8 cellular contexts compared by ENCODE assay signal in the genomic region with DNA sequence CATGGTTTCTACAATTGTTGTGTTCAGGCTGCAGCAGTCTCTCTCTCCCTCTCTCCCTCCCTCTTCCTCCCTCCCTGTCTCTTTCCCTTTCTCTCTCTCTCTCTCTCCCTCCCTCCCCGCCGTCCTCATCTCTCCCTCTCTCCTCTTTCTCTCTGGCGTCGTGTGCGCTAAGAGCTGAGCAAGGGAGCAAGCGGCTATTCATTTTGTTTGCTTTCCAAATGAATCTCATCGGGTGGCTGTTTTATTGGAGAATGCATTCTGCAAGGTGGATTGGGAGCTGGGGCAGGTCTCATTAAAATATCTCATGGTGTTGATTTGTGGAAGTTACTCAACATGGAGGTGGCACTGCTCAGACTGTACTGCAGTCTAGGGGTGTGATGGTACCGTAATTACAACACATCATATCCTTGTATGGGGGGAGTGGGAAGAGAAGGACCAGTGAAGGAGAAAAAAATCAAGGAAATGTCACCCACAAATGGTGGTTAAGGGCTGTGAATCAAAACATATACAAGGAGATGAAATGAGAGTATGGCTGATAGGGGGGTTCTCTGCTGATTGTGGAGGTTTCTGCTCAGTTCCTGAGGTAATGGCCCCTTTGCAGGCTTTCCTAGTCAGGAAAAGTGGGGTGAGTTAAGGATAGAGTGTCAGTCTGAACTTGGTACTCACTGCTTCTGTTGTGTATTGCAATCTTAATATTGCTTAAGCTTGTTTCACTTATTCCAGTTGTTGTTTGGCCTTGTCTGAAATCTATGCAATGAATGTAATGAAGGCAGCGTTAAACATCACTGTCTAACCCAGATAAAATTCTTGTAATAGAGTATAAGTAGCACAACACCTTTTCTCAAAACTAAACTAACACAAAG. TPM values are rescaled to one million over a fixed set of nuclear protein-coding genes. Genes with fewer than 3 reads are reported as not detected.
DNase-seq lines count a peak whose midpoint lies in the region; ATAC-seq and TF ChIP-seq lines count a peak whose summit lies in the region.

No MANE protein-coding gene starts in this region.

- peak; percentile 10 to 32 for DNase-seq in NOMO-1 (lab: John Stamatoyannopoulos, UW; ENCODE audit: unreplicated experiment in 2 of 2)
- no peak for DNase-seq in NOMO-1 treated with dmso at 0.1 percent for 144 hours (lab: John Stamatoyannopoulos, UW; ENCODE audit: unreplicated experiment)
- no peak for DNase-seq in PC-9
- peak; percentile 66 for DNase-seq in endodermal cell
- no peak for DNase-seq in naive thymus-derived CD8-positive, alpha-beta T cell

- peaks cover 66% of the 10 kb centered on the region for H3K79me2 ChIP-seq in PC-9 (ENCODE audit: low read depth)

- no peaks in the 10 kb centered on the region for H3K9me3 Mint-ChIP-seq in endodermal cell
- no peaks in the 10 kb centered on the region for H3K9me3 Mint-ChIP-seq in naive thymus-derived CD8-positive, alpha-beta T cell

- H3K9me3 ChIP-seq in PC-9 (ENCODE audit: insufficient read depth, low read depth) (no peaks in the 10 kb centered on the region), endodermal cell (ENCODE audit: control insufficient read depth, low read length) (no peaks in the 10 kb centered on the region)

- peak overlapping the region; percentile 97 for H3K4me2 ChIP-seq in PC-9

- H3K27ac ChIP-seq in PC-9 (no peak overlapping the region), endodermal cell (ENCODE audit: low read depth, low read length) (no peak overlapping the region)

- 7 to 8% methylated on average over 3 to 8 of the region's 9 CpGs for WGBS in endodermal cell (ENCODE audit: insufficient coverage in 1 of 2, insufficient read length in 1 of 2), 2 experiments

- CTCF ChIA-PET in PC-9 (lab: Charles Lee), result interaction anchor here (0.7 to 2.6 kb wide), 2 partner anchors 11 to 50 kb away, joined by 3 to 10 read pairs; no protein-coding TSS in a partner anchor

- POLR2A ChIA-PET in PC-9 (lab: Charles Lee; ENCODE audit: unreplicated experiment), result interaction anchor here (0.6 to 0.8 kb wide), 2 partner anchors 8 to 24 kb away, joined by 3 to 5 read pairs; partner anchors contain the start of gene NR1D1
- POLR2A ChIA-PET in naive thymus-derived CD8-positive, alpha-beta T cell (lab: Charles Lee), result interaction anchor here (0.7 to 4.7 kb wide), 13 partner anchors 9 to 186 kb away, joined by 3 to 102 read pairs (median 5); partner anchors contain the start of genes CASC3, MED24 and NR1D1

- H3F3A ChIP-seq in PC-9 (ENCODE audit: insufficient read depth, low read depth), result peaks cover 7% of the 10 kb centered on the region

- H3K4me3 ChIP-seq in PC-9 (peak overlapping the region; percentile 90), endodermal cell (ENCODE audit: low read length) (peak overlapping the region; percentile 86)

- H3K36me3 Mint-ChIP-seq in endodermal cell (ENCODE audit: low read depth), result peaks cover 37% of the 10 kb centered on the region
- peaks cover 0 to 41% (median 6%) of the 10 kb centered on the region in 3 donors for H3K36me3 Mint-ChIP-seq in naive thymus-derived CD8-positive, alpha-beta T cell

- intact Hi-C loops in PC-9 (cut with micrococcal nuclease; ENCODE audit: unreplicated experiment), result no loop called here

- H3K4me1 ChIP-seq in PC-9 (replicated peaks; ENCODE audit: insufficient read depth) (peaks cover 26% of the 10 kb centered on the region), endodermal cell (ENCODE audit: control insufficient read depth, insufficient read depth, low read length) (no peaks in the 10 kb centered on the region)

- H3K27me3 ChIP-seq in PC-9 (ENCODE audit: insufficient read depth, low read depth) (no peaks in the 10 kb centered on the region), endodermal cell (ENCODE audit: control insufficient read depth, insufficient read depth, low read length, poor library complexity, severe bottlenecking) (peaks cover 12% of the 10 kb centered on the region)

- H3K4me1 Mint-ChIP-seq in endodermal cell, result peaks cover 7% of the 10 kb centered on the region
- peaks cover 20 to 49% (median 43%) of the 10 kb centered on the region in 4 donors for H3K4me1 Mint-ChIP-seq in naive thymus-derived CD8-positive, alpha-beta T cell

- no peak for TF ChIP-seq CTCF in PC-9 (conservative IDR thresholded peaks at IDR 0.05)
- TF ChIP-seq CTCF in endodermal cell (conservative IDR thresholded peaks at IDR 0.05), result no peak

- no peak overlapping the region for H3K27ac Mint-ChIP-seq in endodermal cell
- peak overlapping the region in 9 of 10 donors; percentile 80 to 97 (median 87) for H3K27ac Mint-ChIP-seq in naive thymus-derived CD8-positive, alpha-beta T cell

- H3K27me3 Mint-ChIP-seq in endodermal cell (ENCODE audit: insufficient read depth), result peaks cover 16% of the 10 kb centered on the region
- no peaks in the 10 kb centered on the region for H3K27me3 Mint-ChIP-seq in naive thymus-derived CD8-positive, alpha-beta T cell

- no peaks in the 10 kb centered on the region for H3K9me2 ChIP-seq in PC-9 (ENCODE audit: insufficient read depth)

- no peak for ATAC-seq in naive thymus-derived CD8-positive, alpha-beta T cell
- ATAC-seq in HG03095 (IDR thresholded peaks at IDR 0.05; ENCODE audit: unreplicated experiment) (no peak), GM21576 (IDR thresholded peaks at IDR 0.05; ENCODE audit: unreplicated experiment) (no peak), HG02759 (IDR thresholded peaks at IDR 0.05; ENCODE audit: unreplicated experiment) (no peak)

- H3K36me3 ChIP-seq in PC-9 (ENCODE audit: low read depth) (peaks cover 21% of the 10 kb centered on the region), endodermal cell (ENCODE audit: control insufficient read depth, insufficient read depth, low read length) (peaks cover 36% of the 10 kb centered on the region)

- H3K4me3 Mint-ChIP-seq in endodermal cell, result peak overlapping the region; percentile 93
- H3K4me3 Mint-ChIP-seq in naive thymus-derived CD8-positive, alpha-beta T cell, result peak overlapping the region; percentile 84 to 97 (median 93)

- H3K9ac ChIP-seq in endodermal cell (ENCODE audit: extremely low read depth, low read length, poor library complexity, severe bottlenecking), result peak overlapping the region; percentile 48

- TSS peak; percentile 28 for BruUV-seq in PC-9 (replicated peaks; lab: Mats Ljungman, UMichigan)

- peaks cover 14% of the 10 kb centered on the region; the same call in 1 of the 2 replicates for H4K20me1 ChIP-seq in PC-9 (ENCODE audit: insufficient read depth)

- no peak overlapping the region for H2AFZ ChIP-seq in PC-9

RNA-seq across cellular contexts. Expression of gene MSL1, which starts 2.7 kb away (rescaled TPM):
- total RNA-seq in PC-9 (2021) (56.8 and 61.8 TPM in 2 replicates), endodermal cell (100 to 1,000 TPM in 1 of 2 donors, 10 to 100 TPM in 1; 95.4 to 108 TPM)
- polyA plus RNA-seq in endodermal cell (2013, experiment 1 of 2), result 126 TPM
- 115 TPM for polyA plus RNA-seq in endodermal cell (2013, experiment 2 of 2)
- 100 to 1,000 TPM; 132 to 135 TPM for total RNA-seq in naive thymus-derived CD8-positive, alpha-beta T cell
- 10 to 100 TPM in 1 of 3 donors, 1 to 10 TPM in 2; 6.8 to 12.8 (median 9.2) TPM for polyA plus RNA-seq in naive thymus-derived CD8-positive, alpha-beta T cell

RNA-seq across cellular contexts. Expression of gene CASC3, which starts 15.8 kb away (rescaled TPM):
- total RNA-seq in PC-9 (2021) (45.8 and 51.5 TPM in 2 replicates), endodermal cell (100 to 1,000 TPM; 113 to 116 TPM)
- polyA plus RNA-seq in endodermal cell (2013, experiment 1 of 2), result 121 TPM
- polyA plus RNA-seq in endodermal cell (2013, experiment 2 of 2), result 108 TPM
- total RNA-seq in naive thymus-derived CD8-positive, alpha-beta T cell, result 100 to 1,000 TPM; 153 to 162 TPM
- polyA plus RNA-seq in naive thymus-derived CD8-positive, alpha-beta T cell, result 10 to 100 TPM; 33.5 to 46.9 (median 40.6) TPM

RNA-seq across cellular contexts. Expression of gene NR1D1, which starts 24.1 kb away (rescaled TPM):
- total RNA-seq in PC-9 (2021) (9.3 and 10.7 TPM in 2 replicates), endodermal cell (1 to 10 TPM; 3.0 to 4.4 TPM)
- polyA plus RNA-seq in endodermal cell (2013, experiment 1 of 2), result 3.1 TPM
- 2.3 TPM for polyA plus RNA-seq in endodermal cell (2013, experiment 2 of 2)
- total RNA-seq in naive thymus-derived CD8-positive, alpha-beta T cell, result 10 to 100 TPM; 18.2 to 19.2 TPM
- 1 to 10 TPM; 3.9 to 9.9 (median 6.4) TPM for polyA plus RNA-seq in naive thymus-derived CD8-positive, alpha-beta T cell

RNA-seq across cellular contexts. Expression of gene RAPGEFL1, which starts 52.8 kb away (rescaled TPM):
- total RNA-seq in PC-9 (2021) (14.0 and 14.9 TPM in 2 replicates), endodermal cell (10 to 100 TPM; 15.6 to 20.8 TPM)
- polyA plus RNA-seq in endodermal cell (2013, experiment 1 of 2), result 19.9 TPM
- polyA plus RNA-seq in endodermal cell (2013, experiment 2 of 2), result 15.5 TPM
- total RNA-seq in naive thymus-derived CD8-positive, alpha-beta T cell, result 1 to 10 TPM; 5.9 to 6.4 TPM
- under 1 TPM in 2 of 3 donors, not detected in 1; 0.12 to 0.65 TPM for polyA plus RNA-seq in naive thymus-derived CD8-positive, alpha-beta T cell

Comparison
In these comparisons a context has a peak if more than half of its experiments do, and no peak if none do; other contexts are left out.
1. DNase-seq: peak in NOMO-1 (2 of 2) and endodermal cell (single experiment); none in NOMO-1 treated with dmso at 0.1 percent for 144 hours (single experiment), PC-9 (0 of 2) and naive thymus-derived CD8-positive, alpha-beta T cell (0 of 10).